In the genomic region with DNA sequence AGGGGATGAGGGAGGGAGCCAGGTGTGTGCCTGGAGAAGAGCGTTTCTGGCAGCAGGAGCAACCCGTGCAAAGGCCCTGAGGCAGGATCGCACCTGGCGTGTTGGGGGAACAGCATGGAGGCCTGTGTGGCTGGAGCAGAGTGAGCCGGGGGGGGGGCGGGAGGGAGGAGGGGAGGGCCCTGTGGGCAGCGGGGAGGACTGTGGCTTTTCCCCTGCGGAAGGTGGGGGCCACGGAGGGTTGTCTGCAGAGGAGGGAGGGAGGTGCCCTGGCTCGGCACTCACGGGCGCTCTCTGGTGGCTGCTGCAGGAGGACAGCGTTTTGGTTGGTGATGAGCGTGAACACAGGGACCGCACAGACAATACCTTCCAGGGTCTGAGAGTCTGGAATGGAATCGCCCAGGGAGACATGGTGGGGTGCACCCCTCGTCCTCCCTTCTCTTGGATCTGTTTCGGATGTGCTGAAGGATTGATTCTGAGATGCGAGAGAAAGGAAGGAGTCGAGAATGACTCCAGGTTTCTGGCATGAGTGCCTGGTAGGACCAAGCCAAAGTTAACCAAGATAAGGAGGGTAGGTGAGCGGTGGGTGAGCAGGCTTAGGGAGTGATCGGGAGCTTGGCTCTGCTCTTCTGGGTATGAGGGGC, we compare ENCODE assay signal across 8 cellular contexts. TPM values are rescaled to one million over a fixed set of nuclear protein-coding genes. Genes with fewer than 3 reads are reported as not detected.
DNase-seq lines count a peak whose midpoint lies in the region; ATAC-seq and TF ChIP-seq lines count a peak whose summit lies in the region.

No MANE protein-coding gene starts in this region.

- no peaks in the 10 kb centered on the region for H3K27me3 Mint-ChIP-seq in Calu3 (ENCODE audit: unreplicated experiment)

- H3K4me1 ChIP-seq in Karpas-422 (ENCODE audit: low read length), result peaks cover 3% of the 10 kb centered on the region; the same call in 1 of the 2 replicates
- H3K4me1 ChIP-seq in breast epithelium, result peaks cover 14 to 45% of the 10 kb centered on the region in 2 donors

- H3K27me3 ChIP-seq in Karpas-422 (ENCODE audit: low read length), result no peaks in the 10 kb centered on the region
- H3K27me3 ChIP-seq in breast epithelium, result no peaks in the 10 kb centered on the region

- peak; percentile 41 for DNase-seq in Calu3
- peak; percentile 83 for DNase-seq in Karpas-422
- DNase-seq in activated CD4-positive, CD25-positive, alpha-beta regulatory T cell (lab: John Stamatoyannopoulos, UW), result peak; percentile 16 to 41 (median 29)
- peak; percentile 79 for DNase-seq in breast epithelium (ENCODE audit: low spot score in 2 of 2)
- peak; percentile 85 for DNase-seq in islet precursor cell
- peak; percentile 53 to 72 for DNase-seq in stimulated activated CD4-positive, alpha-beta T cell treated with anti-CD3 and anti-CD28 coated beads, Interleukin-4, amount 100 ng/mL, for 4 hours
- DNase-seq in DMS79 (lab: John Stamatoyannopoulos, UW), result no peak

- H3K36me3 ChIP-seq in Karpas-422 (ENCODE audit: insufficient read depth, low read length) (no peaks in the 10 kb centered on the region), breast epithelium (no peaks in the 10 kb centered on the region)

- H3K9ac ChIP-seq in Karpas-422 (ENCODE audit: low read length), result no peak overlapping the region

- H3K4me1 Mint-ChIP-seq in Calu3 (ENCODE audit: low read depth, unreplicated experiment), result peaks cover 7% of the 10 kb centered on the region

- peaks cover 45% of the 10 kb centered on the region for H4K20me1 ChIP-seq in Karpas-422 (ENCODE audit: insufficient read depth, low read depth, low read length)

- H3K4me2 ChIP-seq in Karpas-422 (ENCODE audit: low read depth, low read length, poor library complexity, severe bottlenecking), result no peak overlapping the region

- no peaks in the 10 kb centered on the region for H3K9me2 ChIP-seq in Karpas-422 (replicated peaks; ENCODE audit: insufficient read depth, low read length)

- no peak for TF ChIP-seq CTCF in Calu3 (IDR thresholded peaks at IDR 0.05; ENCODE audit: unreplicated experiment)
- TF ChIP-seq CTCF in breast epithelium (IDR thresholded peaks at IDR 0.05), result peak; percentile 13 to 75 (median 54)

- peaks cover 65% of the 10 kb centered on the region for H3K79me2 ChIP-seq in Karpas-422 (ENCODE audit: low read length)

- intact Hi-C loops in Calu3 (cut with micrococcal nuclease; ENCODE audit: unreplicated experiment) (loop anchor here (2.0 kb wide), 1 partner anchor 42 kb away; no protein-coding TSS in a partner anchor), breast epithelium (cut with DNase I; ENCODE audit: low total_unique reads) (loop anchor here (5.0 kb wide), 1 partner anchor 44 kb away; no protein-coding TSS in a partner anchor)

- no peaks in the 10 kb centered on the region for H3K9me3 Mint-ChIP-seq in Calu3 (ENCODE audit: low read depth, unreplicated experiment)

- no peak overlapping the region for H2AFZ ChIP-seq in Karpas-422 (ENCODE audit: low read length)

- no peak overlapping the region for H3K4me3 ChIP-seq in Karpas-422 (ENCODE audit: low read length)
- peak overlapping the region in 2 of 3 donors; percentile 24 to 37 for H3K4me3 ChIP-seq in breast epithelium

- H3K27ac Mint-ChIP-seq in Calu3 (ENCODE audit: unreplicated experiment), result no peak overlapping the region

- CTCF ChIA-PET in Calu3 (lab: Charles Lee), result no interaction called here

- H3K9me3 ChIP-seq in Karpas-422 (ENCODE audit: low read length), result no peaks in the 10 kb centered on the region
- H3K9me3 ChIP-seq in breast epithelium, result no peaks in the 10 kb centered on the region

- BruUV-seq in Calu3 (replicated peaks; lab: Mats Ljungman, UMichigan), result no TSS peak

- ATAC-seq in HG03439 (IDR thresholded peaks at IDR 0.05; ENCODE audit: unreplicated experiment), result no peak

- peaks cover 7% of the 10 kb centered on the region for H3K36me3 Mint-ChIP-seq in Calu3 (ENCODE audit: insufficient read depth, unreplicated experiment)

- no peak overlapping the region for H3K27ac ChIP-seq in Karpas-422 (ENCODE audit: low read length)
- peak overlapping the region; percentile 100 for H3K27ac ChIP-seq in breast epithelium

- TF ChIP-seq POLR2A in breast epithelium (IDR thresholded peaks at IDR 0.05), result no peak

- H3K4me3 Mint-ChIP-seq in Calu3 (ENCODE audit: low read depth, unreplicated experiment), result no peak overlapping the region

RNA-seq across cellular contexts. Expression of gene RAB11B, which starts 6.5 kb away (rescaled TPM):
- total RNA-seq in Calu3 (2022), result 57.5 and 75.1 TPM in 2 replicates
- 23.7 and 42.9 TPM in 2 replicates for total RNA-seq in Karpas-422 (2014; rRNA removed; shearing (Covaris generic); ENCODE audit: low replicate concordance)
- 10 to 100 TPM; 39.5 to 57.7 (median 41.3) TPM for total RNA-seq in breast epithelium

RNA-seq across cellular contexts. Expression of gene MARCHF2, which starts 16.4 kb away (rescaled TPM):
- total RNA-seq in Calu3 (2022), result 10.1 and 12.8 TPM in 2 replicates
- 10.1 and 31.2 TPM in 2 replicates for total RNA-seq in Karpas-422 (2014; rRNA removed; shearing (Covaris generic); ENCODE audit: low replicate concordance)
- total RNA-seq in breast epithelium, result 100 to 1,000 TPM; 126 to 224 (median 132) TPM

RNA-seq across cellular contexts. Expression of gene ANGPTL4, which starts 32.7 kb away (rescaled TPM):
- total RNA-seq in Calu3 (2022), result 0.97 and 1.6 TPM in 2 replicates
- not detected in 2 replicates for total RNA-seq in Karpas-422 (2014; rRNA removed; shearing (Covaris generic); ENCODE audit: low replicate concordance)
- 100 to 1,000 TPM in 2 of 3 donors, 10 to 100 TPM in 1; 90.9 to 186 (median 118) TPM for total RNA-seq in breast epithelium

RNA-seq across cellular contexts. Expression of gene HNRNPM, which starts 48.1 kb away (rescaled TPM):
- total RNA-seq in Calu3 (2022) (186 and 204 TPM in 2 replicates), breast epithelium (100 to 1,000 TPM in 2 of 3 donors, 10 to 100 TPM in 1; 84.8 to 153 (median 116) TPM)
- total RNA-seq in Karpas-422 (2014; rRNA removed; shearing (Covaris generic); ENCODE audit: low replicate concordance), result 34.4 and 94.9 TPM in 2 replicates

RNA-seq across cellular contexts. Expression of gene KANK3, which starts 53.6 kb away (rescaled TPM):
- total RNA-seq in Calu3 (2022), result 0.17 TPM in 1 of 2 replicates, not detected in the other
- total RNA-seq in Karpas-422 (2014; rRNA removed; shearing (Covaris generic); ENCODE audit: low replicate concordance), result 1.2 TPM in 1 of 2 replicates, not detected in the other
- total RNA-seq in breast epithelium, result 10 to 100 TPM in 1 of 3 donors, 1 to 10 TPM in 2; 5.6 to 26.2 (median 7.8) TPM

Comparison
In these comparisons a context has a peak if more than half of its experiments do, and no peak if none do; other contexts are left out.
1. RNA of gene ANGPTL4, which starts 32.7 kb away (total RNA-seq): 90.9 to 186 TPM in breast epithelium; 0.97 to 1.6 TPM in Calu3 and not detected in Karpas-422; every median in the first group is over 10 times any median in the second.